Comparison of ENCODE assay signal across 22 cellular contexts in the genomic region with DNA sequence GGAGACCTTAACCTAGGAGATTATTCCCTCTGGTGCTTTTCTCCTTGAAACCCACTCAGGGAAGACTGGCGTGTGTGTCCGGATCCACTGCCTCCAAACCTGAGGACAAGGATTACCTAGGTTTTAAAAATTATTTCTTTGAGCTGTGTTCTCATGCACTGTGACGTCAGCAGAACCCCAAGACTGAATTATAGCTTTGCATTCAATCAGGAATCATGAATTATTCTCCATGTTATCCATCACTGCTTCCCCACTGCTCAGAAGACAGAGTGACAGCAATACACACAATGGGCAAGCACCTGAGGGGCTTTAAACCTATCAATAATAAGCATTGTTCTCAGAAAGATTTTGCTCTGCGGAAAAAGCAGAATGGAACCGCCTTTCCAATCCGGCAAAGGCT.
"Had no signal": no experiment of that assay in that cellular context is flagged by ENCODE, and none has a peak within 500 bp of the region (broad histone marks: within the 10 kb centered on the region; RNA-seq: fewer than 3 reads in every experiment).

No MANE protein-coding gene starts in this region.

- H3K4me3 Mint-ChIP-seq: dendritic cell treated with granulocyte-macrophage colony-stimulating factor and Interleukin-4, amounts not matched to agents 40 ng/mL and 50 ng/mL, for 4 days; effector memory CD8-positive, alpha-beta T cell; endodermal cell had no signal

- DNase-seq: colonic mucosa; cortex of kidney; effector CD8-positive, alpha-beta T cell; effector memory CD8-positive, alpha-beta T cell; endodermal cell; erythroblast; esophagus squamous epithelium; foreskin melanocyte; gastrocnemius medialis; glutamatergic neuron; head of caudate nucleus; heart right ventricle; hippocampal formation; left cardiac atrium; left lung; left ventricle myocardium superior; lower lobe of right lung; mesendoderm; midbrain had no signal

- H3K9me3 Mint-ChIP-seq: dendritic cell treated with granulocyte-macrophage colony-stimulating factor and Interleukin-4, amounts not matched to agents 40 ng/mL and 50 ng/mL, for 4 days; effector memory CD8-positive, alpha-beta T cell; endodermal cell had no signal

- H3K27ac ChIP-seq: colonic mucosa, epithelial cell of prostate, esophagus squamous epithelium, gastrocnemius medialis, heart right ventricle, left lung, lower lobe of right lung had no signal

- H3K4me3 ChIP-seq: colonic mucosa, esophagus squamous epithelium, gastrocnemius medialis, heart right ventricle, left lung, lower lobe of right lung had no signal

- H3K9me3 ChIP-seq: colonic mucosa, esophagus squamous epithelium, gastrocnemius medialis, heart right ventricle, left lung, lower lobe of right lung had no signal

- H3K27ac Mint-ChIP-seq: dendritic cell treated with granulocyte-macrophage colony-stimulating factor and Interleukin-4, amounts not matched to agents 40 ng/mL and 50 ng/mL, for 4 days; effector memory CD8-positive, alpha-beta T cell; endodermal cell had no signal

- H3K27me3 ChIP-seq: colonic mucosa had no signal

- H3K36me3 ChIP-seq: colonic mucosa, esophagus squamous epithelium, gastrocnemius medialis, heart right ventricle, left lung, lower lobe of right lung had no signal

- H3K4me1 ChIP-seq: colonic mucosa, gastrocnemius medialis, left lung, lower lobe of right lung had no signal

- ATAC-seq: effector memory CD8-positive, alpha-beta T cell; esophagus mucosa; gastrocnemius medialis; heart right ventricle; left cardiac atrium; left lung; left ventricle myocardium superior; lower lobe of right lung had no signal
